12 cellular contexts compared by ENCODE assay signal in the genomic region with DNA sequence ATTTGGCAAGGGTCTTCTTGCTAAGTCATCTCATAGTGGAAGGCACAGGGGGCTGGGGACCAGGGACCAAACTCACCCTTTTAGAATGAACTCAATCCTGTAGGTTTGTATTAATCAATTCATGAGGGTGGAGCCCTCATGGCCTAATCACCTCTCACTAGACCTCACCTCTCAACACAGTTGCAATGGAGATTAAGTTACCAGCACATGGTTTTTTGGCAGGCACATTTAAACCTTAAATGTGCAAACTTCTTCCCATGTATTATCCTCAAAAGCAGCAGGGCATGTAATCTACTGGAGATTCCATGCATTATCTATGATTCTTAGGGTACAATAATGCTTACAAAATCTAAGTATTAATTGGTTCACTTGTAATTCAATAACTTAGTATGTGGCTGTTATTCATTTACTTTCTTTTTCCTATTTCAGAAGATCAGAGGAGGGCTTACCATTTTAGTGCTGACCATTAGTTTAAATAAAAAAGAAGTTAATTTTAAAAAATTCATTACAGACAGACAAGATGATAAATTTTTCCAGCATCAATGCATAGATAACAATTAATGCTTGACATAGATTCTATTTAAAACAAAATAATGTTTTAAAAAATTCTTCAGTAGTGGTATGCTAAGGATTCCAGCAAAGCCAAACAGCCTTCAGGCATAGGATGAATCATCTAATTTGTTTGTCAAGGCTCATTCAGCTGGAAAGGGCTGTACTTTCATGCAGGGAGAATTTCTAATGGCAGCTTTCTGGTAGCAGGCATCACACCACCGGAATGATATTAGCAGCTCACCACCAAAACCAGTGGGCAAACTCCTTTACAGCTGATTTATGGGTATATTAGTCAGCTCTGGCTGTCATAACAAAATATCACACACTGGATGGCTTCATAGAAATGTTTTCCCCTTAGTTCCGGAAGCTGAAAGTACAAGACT.
DNase-seq lines count a peak whose midpoint lies in the region; ATAC-seq and TF ChIP-seq lines count a peak whose summit lies in the region.
"Had no signal": no experiment of that assay in that cellular context is flagged by ENCODE, and none has a peak within 500 bp of the region (broad histone marks: within the 10 kb centered on the region; RNA-seq: fewer than 3 reads in every experiment).

No MANE protein-coding gene starts in this region.

- H3K36me3 Mint-ChIP-seq in brain (no peaks in the 10 kb centered on the region), mesothelial cell of epicardium (no peaks in the 10 kb centered on the region)
- H3K36me3 Mint-ChIP-seq in activated CD8-positive, alpha-beta T cell treated with anti-CD3 and anti-CD28 coated beads, Interleukin-2, amount 10 ng/mL, durations not matched to agents 7 days and 5 days (ENCODE audit: low read depth): no peaks in the 10 kb centered on the region
- H3K36me3 Mint-ChIP-seq: naive thymus-derived CD4-positive, alpha-beta T cell had no signal

- H3K27me3 Mint-ChIP-seq in brain (no peaks in the 10 kb centered on the region), mesothelial cell of epicardium (ENCODE audit: low read depth) (no peaks in the 10 kb centered on the region)
- peaks cover 2% of the 10 kb centered on the region for H3K27me3 Mint-ChIP-seq in activated CD8-positive, alpha-beta T cell treated with anti-CD3 and anti-CD28 coated beads, Interleukin-2, amount 10 ng/mL, durations not matched to agents 7 days and 5 days (ENCODE audit: low read depth)

- no peak for ATAC-seq in activated CD8-positive, alpha-beta T cell treated with anti-CD3 and anti-CD28 coated beads, Interleukin-2, amount 10 ng/mL, durations not matched to agents 7 days and 5 days
- ATAC-seq in HG03039 (IDR thresholded peaks at IDR 0.05; ENCODE audit: unreplicated experiment) (no peak), HG03045 (IDR thresholded peaks at IDR 0.05; ENCODE audit: unreplicated experiment) (no peak)
- ATAC-seq: naive thymus-derived CD4-positive, alpha-beta T cell had no signal

- peak overlapping the region in 1 of 5 experiments; percentile 4 for H3K4me3 Mint-ChIP-seq in brain
- no peak overlapping the region for H3K4me3 Mint-ChIP-seq in mesothelial cell of epicardium
- H3K4me3 Mint-ChIP-seq in activated CD8-positive, alpha-beta T cell treated with anti-CD3 and anti-CD28 coated beads, Interleukin-2, amount 10 ng/mL, durations not matched to agents 7 days and 5 days: no peak overlapping the region
- H3K4me3 Mint-ChIP-seq: naive thymus-derived CD4-positive, alpha-beta T cell had no signal

- peak overlapping the region in 3 of 5 experiments; percentile 1 to 88 (median 86) for H3K27ac Mint-ChIP-seq in brain
- peak overlapping the region; percentile 18 for H3K27ac Mint-ChIP-seq in mesothelial cell of epicardium
- no peak overlapping the region for H3K27ac Mint-ChIP-seq in activated CD8-positive, alpha-beta T cell treated with anti-CD3 and anti-CD28 coated beads, Interleukin-2, amount 10 ng/mL, durations not matched to agents 7 days and 5 days
- H3K27ac Mint-ChIP-seq: activated T-helper 2 cell treated with anti-CD3 and anti-CD28 coated beads, Interferon-gamma antibody, Interleukin-2, Interleukin-4, amounts not matched to agents 10 μg/mL and 5 μg/mL and 100 μg/mL, durations not matched to agents 14 hours and 24 hours and 36 hours; naive thymus-derived CD4-positive, alpha-beta T cell had no signal

- POLR2A ChIA-PET in activated CD8-positive, alpha-beta T cell treated with anti-CD3 and anti-CD28 coated beads, Interleukin-2, amount 10 ng/mL, durations not matched to agents 7 days and 5 days (lab: Charles Lee): no interaction called here

- H3K4me1 Mint-ChIP-seq in brain (peaks cover 27% of the 10 kb centered on the region), mesothelial cell of epicardium (peaks cover 20% of the 10 kb centered on the region)
- H3K4me1 Mint-ChIP-seq in activated CD8-positive, alpha-beta T cell treated with anti-CD3 and anti-CD28 coated beads, Interleukin-2, amount 10 ng/mL, durations not matched to agents 7 days and 5 days (ENCODE audit: low read depth): no peaks in the 10 kb centered on the region

- DNase-seq in COLO829 (ENCODE audit: low spot score) (peak; percentile 97), LHCN-M2 (ENCODE audit: low read depth) (peak; percentile 90), mesothelial cell of epicardium (ENCODE audit: low spot score in 2 of 2, unreplicated experiment in 2 of 2) (no peak), Ammon's horn (ENCODE audit: low spot score) (no peak)
- no peak for DNase-seq in activated CD8-positive, alpha-beta T cell treated with anti-CD3 and anti-CD28 coated beads, Interleukin-2, amount 10 ng/mL, durations not matched to agents 7 days and 5 days
- DNase-seq: Karpas-422; naive thymus-derived CD4-positive, alpha-beta T cell; T-helper 1 cell had no signal

- CTCF ChIA-PET in activated CD8-positive, alpha-beta T cell treated with anti-CD3 and anti-CD28 coated beads, Interleukin-2, amount 10 ng/mL, durations not matched to agents 7 days and 5 days (lab: Charles Lee): no interaction called here

- H3K9me3 Mint-ChIP-seq in brain: no peaks in the 10 kb centered on the region
- no peaks in the 10 kb centered on the region for H3K9me3 Mint-ChIP-seq in mesothelial cell of epicardium
- H3K9me3 Mint-ChIP-seq in activated CD8-positive, alpha-beta T cell treated with anti-CD3 and anti-CD28 coated beads, Interleukin-2, amount 10 ng/mL, durations not matched to agents 7 days and 5 days (ENCODE audit: insufficient read depth): no peaks in the 10 kb centered on the region
- H3K9me3 Mint-ChIP-seq: activated T-helper 2 cell treated with anti-CD3 and anti-CD28 coated beads, Interferon-gamma antibody, Interleukin-2, Interleukin-4, amounts not matched to agents 10 μg/mL and 5 μg/mL and 100 μg/mL, durations not matched to agents 14 hours and 24 hours and 36 hours had no signal

- TF ChIP-seq CTCF in brain (conservative IDR thresholded peaks at IDR 0.05): no peak
- no peak for TF ChIP-seq CTCF in mesothelial cell of epicardium (IDR thresholded peaks at IDR 0.05; ENCODE audit: unreplicated experiment)

Comparison
In these comparisons a context has a peak if more than half of its experiments do, and no peak if none do; other contexts are left out.
1. DNase-seq: peak in COLO829 (single experiment) and LHCN-M2 (single experiment); none in mesothelial cell of epicardium (0 of 2), activated CD8-positive, alpha-beta T cell treated with anti-CD3 and anti-CD28 coated beads, Interleukin-2, amount 10 ng/mL, durations not matched to agents 7 days and 5 days (single experiment) and Ammon's horn (single experiment).